ENCODE assay signal across 10 cellular contexts in genomic region chr14:78254911-78255431, GRCh38.
DNase-seq lines count a peak whose midpoint lies in the region; ATAC-seq lines count a peak whose summit lies in the region.
"Had no signal": no experiment of that assay in that cellular context is flagged by ENCODE, and none has a peak within 500 bp of the region (broad histone marks: within the 10 kb centered on the region; RNA-seq: fewer than 3 reads in every experiment).

No MANE protein-coding gene starts in this region.

- peak overlapping the region in 1 of 2 donors; percentile 62 for H3K27ac Mint-ChIP-seq in activated naive CD4-positive, alpha-beta T cell treated with anti-CD3 and anti-CD28 coated beads, Interleukin-2, amount 50 U/mL, for 72 hours
- peak overlapping the region; percentile 19 for H3K27ac Mint-ChIP-seq in activated naive CD8-positive, alpha-beta T cell treated with anti-CD3 and anti-CD28 coated beads for 36 hours
- H3K27ac Mint-ChIP-seq: IgD-negative memory B cell had no signal

- H3K36me3 Mint-ChIP-seq in activated naive CD4-positive, alpha-beta T cell treated with anti-CD3 and anti-CD28 coated beads, Interleukin-2, amount 50 U/mL, for 72 hours, result peaks cover 0 to 6% of the 10 kb centered on the region in 2 donors
- no peaks in the 10 kb centered on the region for H3K36me3 Mint-ChIP-seq in activated naive CD8-positive, alpha-beta T cell treated with anti-CD3 and anti-CD28 coated beads for 36 hours
- H3K36me3 Mint-ChIP-seq: IgD-negative memory B cell had no signal

- H3K27me3 Mint-ChIP-seq in activated naive CD8-positive, alpha-beta T cell treated with anti-CD3 and anti-CD28 coated beads for 36 hours, result peaks cover 4% of the 10 kb centered on the region
- H3K27me3 Mint-ChIP-seq: IgD-negative memory B cell had no signal

- peak in 1 of 2 donors; percentile 29 for DNase-seq in activated naive CD4-positive, alpha-beta T cell treated with anti-CD3 and anti-CD28 coated beads, Interleukin-2, amount 50 U/mL, for 72 hours (ENCODE audit: low spot score in 2 of 2)
- no peak for DNase-seq in activated naive CD4-positive, alpha-beta T cell treated with anti-CD3 and anti-CD28 coated beads, Interleukin-2, amount 50 U/mL, for 16 hours
- peak; percentile 67 for DNase-seq in NCI-H2081 treated with DMSO at 0.1 percent for 48 hours (lab: John Stamatoyannopoulos, UW)
- DNase-seq in activated naive CD8-positive, alpha-beta T cell treated with anti-CD3 and anti-CD28 coated beads for 36 hours, result peak; percentile 42
- DNase-seq in stimulated activated naive CD8-positive, alpha-beta T cell treated with anti-CD3 and anti-CD28 coated beads, Interleukin-15, Interleukin-2, amounts not matched to agents 100 U/mL and 50 U/mL, for 24 hours, result peak; percentile 36
- DNase-seq: WERI-Rb-1 had no signal

- H3K4me1 Mint-ChIP-seq in activated naive CD8-positive, alpha-beta T cell treated with anti-CD3 and anti-CD28 coated beads for 36 hours, result peaks cover 8% of the 10 kb centered on the region
- H3K4me1 Mint-ChIP-seq: IgD-negative memory B cell had no signal

- H3K9me3 Mint-ChIP-seq in activated naive CD4-positive, alpha-beta T cell treated with anti-CD3 and anti-CD28 coated beads, Interleukin-2, amount 50 U/mL, for 72 hours, result peaks cover 5 to 7% of the 10 kb centered on the region in 2 donors
- peaks cover 3% of the 10 kb centered on the region for H3K9me3 Mint-ChIP-seq in activated naive CD8-positive, alpha-beta T cell treated with anti-CD3 and anti-CD28 coated beads for 36 hours

- peak; percentile 39 to 70 for ATAC-seq in activated naive CD4-positive, alpha-beta T cell treated with anti-CD3 and anti-CD28 coated beads, Interleukin-2, amount 50 U/mL, for 72 hours
- peak; percentile 42 for ATAC-seq in stimulated activated naive CD8-positive, alpha-beta T cell treated with anti-CD3 and anti-CD28 coated beads, Interleukin-15, Interleukin-2, amounts not matched to agents 100 U/mL and 50 U/mL, for 24 hours
- ATAC-seq in HG02798 (IDR thresholded peaks at IDR 0.05; ENCODE audit: poor library complexity, unreplicated experiment) (no peak), GM18868 (IDR thresholded peaks at IDR 0.05; ENCODE audit: unreplicated experiment) (no peak), HG03039 (IDR thresholded peaks at IDR 0.05; ENCODE audit: unreplicated experiment) (no peak)

- no peak overlapping the region for H3K4me3 Mint-ChIP-seq in activated naive CD8-positive, alpha-beta T cell treated with anti-CD3 and anti-CD28 coated beads for 36 hours
- H3K4me3 Mint-ChIP-seq: IgD-negative memory B cell had no signal

Comparison
In these comparisons a context has a peak if more than half of its experiments do, and no peak if none do; other contexts are left out.
1. ATAC-seq: peak in activated naive CD4-positive, alpha-beta T cell treated with anti-CD3 and anti-CD28 coated beads, Interleukin-2, amount 50 U/mL, for 72 hours (2 of 2) and stimulated activated naive CD8-positive, alpha-beta T cell treated with anti-CD3 and anti-CD28 coated beads, Interleukin-15, Interleukin-2, amounts not matched to agents 100 U/mL and 50 U/mL, for 24 hours (single experiment); none in HG02798 (single experiment), GM18868 (single experiment) and HG03039 (single experiment).